Comparison of ENCODE assay signal across 1 cellular context in genomic region chr11:105099619-105100018, GRCh38.
TF ChIP-seq lines count a peak whose summit lies in the region.

No MANE protein-coding gene starts in this region.

TF ChIP-seq in endothelial cell of umbilical vein, 7 proteins besides CTCF, POLR2A, EP300 and RAD21:
- TF ChIP-seq GATA2 (IDR thresholded peaks at IDR 0.05; ENCODE audit: insufficient read depth, insufficient read length, low read depth, low read length) = peak; percentile 39
